1 cellular context compared by ENCODE assay signal in the genomic region with DNA sequence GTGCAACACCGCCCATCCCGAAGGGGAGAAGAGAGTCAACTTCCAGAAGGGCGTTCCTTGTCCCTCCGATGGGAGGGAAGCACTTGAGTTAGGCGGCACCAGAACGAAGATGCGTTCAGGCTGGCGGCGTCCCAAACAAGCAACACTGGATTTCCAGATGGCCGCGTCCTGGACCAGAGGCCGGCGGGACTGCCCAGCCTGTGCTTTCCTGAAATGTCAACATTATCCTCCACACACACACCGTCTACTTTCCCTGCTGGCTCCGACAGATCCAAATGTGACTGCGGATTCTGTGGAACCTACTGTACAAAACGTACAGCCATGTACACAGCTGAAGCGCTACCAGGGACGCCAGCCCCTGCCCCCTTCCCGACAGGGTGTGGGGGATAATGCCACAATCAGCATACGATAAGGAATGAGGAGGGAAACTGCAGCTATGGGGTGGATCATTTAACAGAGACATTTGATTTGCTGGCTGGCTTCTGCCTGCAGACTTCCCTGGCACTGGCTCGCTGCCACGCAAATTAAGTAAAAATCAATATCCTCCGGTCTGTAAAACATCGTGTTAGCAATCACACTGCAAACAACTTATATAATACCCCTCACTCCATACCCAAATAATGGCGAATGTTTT.
A peak's percentile ranks its signal among the peaks of the same experiment; 100 is the strongest.
TF ChIP-seq lines count a peak whose summit lies in the region.

No MANE protein-coding gene starts in this region.

TF ChIP-seq in HEK293, 187 proteins besides CTCF, POLR2A, EP300 and RAD21 (continued from another document):
- TF ChIP-seq, protein P1, sequence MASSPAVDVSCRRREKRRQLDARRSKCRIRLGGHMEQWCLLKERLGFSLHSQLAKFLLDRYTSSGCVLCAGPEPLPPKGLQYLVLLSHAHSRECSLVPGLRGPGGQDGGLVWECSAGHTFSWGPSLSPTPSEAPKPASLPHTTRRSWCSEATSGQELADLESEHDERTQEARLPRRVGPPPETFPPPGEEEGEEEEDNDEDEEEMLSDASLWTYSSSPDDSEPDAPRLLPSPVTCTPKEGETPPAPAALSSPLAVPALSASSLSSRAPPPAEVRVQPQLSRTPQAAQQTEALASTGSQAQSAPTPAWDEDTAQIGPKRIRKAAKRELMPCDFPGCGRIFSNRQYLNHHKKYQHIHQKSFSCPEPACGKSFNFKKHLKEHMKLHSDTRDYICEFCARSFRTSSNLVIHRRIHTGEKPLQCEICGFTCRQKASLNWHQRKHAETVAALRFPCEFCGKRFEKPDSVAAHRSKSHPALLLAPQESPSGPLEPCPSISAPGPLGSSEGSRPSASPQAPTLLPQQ (tag by site-specific recombination; IDR thresholded peaks at IDR 0.05) = peak; percentile 52; the same call in 1 of the 2 replicates
- TF ChIP-seq, protein P2, sequence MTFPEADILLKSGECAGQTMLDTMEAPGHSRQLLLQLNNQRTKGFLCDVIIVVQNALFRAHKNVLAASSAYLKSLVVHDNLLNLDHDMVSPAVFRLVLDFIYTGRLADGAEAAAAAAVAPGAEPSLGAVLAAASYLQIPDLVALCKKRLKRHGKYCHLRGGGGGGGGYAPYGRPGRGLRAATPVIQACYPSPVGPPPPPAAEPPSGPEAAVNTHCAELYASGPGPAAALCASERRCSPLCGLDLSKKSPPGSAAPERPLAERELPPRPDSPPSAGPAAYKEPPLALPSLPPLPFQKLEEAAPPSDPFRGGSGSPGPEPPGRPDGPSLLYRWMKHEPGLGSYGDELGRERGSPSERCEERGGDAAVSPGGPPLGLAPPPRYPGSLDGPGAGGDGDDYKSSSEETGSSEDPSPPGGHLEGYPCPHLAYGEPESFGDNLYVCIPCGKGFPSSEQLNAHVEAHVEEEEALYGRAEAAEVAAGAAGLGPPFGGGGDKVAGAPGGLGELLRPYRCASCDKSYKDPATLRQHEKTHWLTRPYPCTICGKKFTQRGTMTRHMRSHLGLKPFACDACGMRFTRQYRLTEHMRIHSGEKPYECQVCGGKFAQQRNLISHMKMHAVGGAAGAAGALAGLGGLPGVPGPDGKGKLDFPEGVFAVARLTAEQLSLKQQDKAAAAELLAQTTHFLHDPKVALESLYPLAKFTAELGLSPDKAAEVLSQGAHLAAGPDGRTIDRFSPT (tag by site-specific recombination; IDR thresholded peaks at IDR 0.05) = no peak
- TF ChIP-seq ZXDB (tag by site-specific recombination; IDR thresholded peaks at IDR 0.05) = peak; percentile 66
- TF ChIP-seq ZNF133 (tag by site-specific recombination; IDR thresholded peaks at IDR 0.05) = no peak
- TF ChIP-seq GLIS1 (tag by site-specific recombination; IDR thresholded peaks at IDR 0.05) = 0 out of 2 replicates have a peak, but pooled peaks have one; percentile 7
- TF ChIP-seq, protein P3, sequence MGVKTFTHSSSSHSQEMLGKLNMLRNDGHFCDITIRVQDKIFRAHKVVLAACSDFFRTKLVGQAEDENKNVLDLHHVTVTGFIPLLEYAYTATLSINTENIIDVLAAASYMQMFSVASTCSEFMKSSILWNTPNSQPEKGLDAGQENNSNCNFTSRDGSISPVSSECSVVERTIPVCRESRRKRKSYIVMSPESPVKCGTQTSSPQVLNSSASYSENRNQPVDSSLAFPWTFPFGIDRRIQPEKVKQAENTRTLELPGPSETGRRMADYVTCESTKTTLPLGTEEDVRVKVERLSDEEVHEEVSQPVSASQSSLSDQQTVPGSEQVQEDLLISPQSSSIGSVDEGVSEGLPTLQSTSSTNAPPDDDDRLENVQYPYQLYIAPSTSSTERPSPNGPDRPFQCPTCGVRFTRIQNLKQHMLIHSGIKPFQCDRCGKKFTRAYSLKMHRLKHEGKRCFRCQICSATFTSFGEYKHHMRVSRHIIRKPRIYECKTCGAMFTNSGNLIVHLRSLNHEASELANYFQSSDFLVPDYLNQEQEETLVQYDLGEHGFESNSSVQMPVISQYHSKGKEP (tag by site-specific recombination; IDR thresholded peaks at IDR 0.05) = peak; percentile 55; the same call in 1 of the 2 replicates
- TF ChIP-seq ZNF211 (tag by site-specific recombination; IDR thresholded peaks at IDR 0.05; ENCODE audit: low read depth) = no peak
